ENCODE assay signal across 17 cellular contexts in genomic region chr15:90757461-90757860, GRCh38. TPM values are rescaled to one million over a fixed set of nuclear protein-coding genes. Genes with fewer than 3 reads are reported as not detected.
DNase-seq lines count a peak whose midpoint lies in the region; ATAC-seq and TF ChIP-seq lines count a peak whose summit lies in the region.
"Had no signal": no experiment of that assay in that cellular context is flagged by ENCODE, and none has a peak within 500 bp of the region (broad histone marks: within the 10 kb centered on the region; RNA-seq: fewer than 3 reads in every experiment).

No MANE protein-coding gene starts in this region.

- TF ChIP-seq CTCF in natural killer cell (IDR thresholded peaks at IDR 0.05) (no peak), mesothelial cell of epicardium (IDR thresholded peaks at IDR 0.05; ENCODE audit: unreplicated experiment) (no peak)

- intact Hi-C loops in natural killer cell (cut with micrococcal nuclease) = no loop called here
- intact Hi-C loops in activated T-helper 2 cell treated with anti-CD3 and anti-CD28 coated beads, Interferon-gamma antibody, Interleukin-2, Interleukin-4, amounts not matched to agents 10 μg/mL and 5 μg/mL and 100 μg/mL, durations not matched to agents 14 hours and 24 hours and 36 hours (cut with micrococcal nuclease) = no loop called here

- peaks cover 51% of the 10 kb centered on the region for H3K36me3 Mint-ChIP-seq in natural killer cell treated with Interleukin-12 subunit alpha and Interleukin-12 subunit beta and Interleukin-15 and Interleukin-18, amount 100 ng/mL, for 72 hours
- H3K36me3 Mint-ChIP-seq in natural killer cell (peaks cover 19% of the 10 kb centered on the region), mesothelial cell of epicardium (peaks cover 4% of the 10 kb centered on the region)
- H3K36me3 Mint-ChIP-seq in activated T-helper 2 cell treated with anti-CD3 and anti-CD28 coated beads, Interferon-gamma antibody, Interleukin-2, Interleukin-4, amounts not matched to agents 10 μg/mL and 5 μg/mL and 100 μg/mL, durations not matched to agents 14 hours and 24 hours and 36 hours (ENCODE audit: low read depth) = peaks cover 69% of the 10 kb centered on the region

- no peak for ATAC-seq in natural killer cell treated with Interleukin-12 subunit alpha and Interleukin-12 subunit beta and Interleukin-15 and Interleukin-18, amount 100 ng/mL, for 72 hours
- no peak for ATAC-seq in natural killer cell
- no peak for ATAC-seq in HG03520 (IDR thresholded peaks at IDR 0.05; ENCODE audit: unreplicated experiment)
- ATAC-seq: esophagus mucosa, gastrocnemius medialis, Right ventricle myocardium inferior had no signal

- DNase-seq in natural killer cell treated with Interleukin-12 subunit alpha and Interleukin-12 subunit beta and Interleukin-15 and Interleukin-18, amount 100 ng/mL, for 72 hours (ENCODE audit: low spot score) = no peak
- DNase-seq in natural killer cell = no peak
- no peak for DNase-seq in activated T-helper 2 cell treated with anti-CD3 and anti-CD28 coated beads, Interferon-gamma antibody, Interleukin-2, Interleukin-4, amounts not matched to agents 10 μg/mL and 5 μg/mL and 100 μg/mL, durations not matched to agents 14 hours and 24 hours and 36 hours (ENCODE audit: low spot score)
- no peak for DNase-seq in mesothelial cell of epicardium (ENCODE audit: low spot score in 2 of 2, unreplicated experiment in 2 of 2)
- no peak for DNase-seq in activated CD4-positive, CD25-positive, alpha-beta regulatory T cell treated with anti-CD3 and anti-CD28 coated beads, Interleukin-2, amount 50 U/mL, for 72 hours
- DNase-seq in ureter (ENCODE audit: low spot score) = no peak
- DNase-seq: activated effector memory CD4-positive, alpha-beta T cell treated with anti-CD3 and anti-CD28 coated beads, Interleukin-2, amount 50 U/mL, for 16 hours; gastrocnemius medialis; KG1; kidney; NCI-H1694 treated with DMSO at 0.1 percent for 48 hours; NCI-H82; sigmoid colon; WERI-Rb-1 had no signal

- H3K27ac Mint-ChIP-seq in natural killer cell treated with Interleukin-12 subunit alpha and Interleukin-12 subunit beta and Interleukin-15 and Interleukin-18, amount 100 ng/mL, for 72 hours = peak overlapping the region; percentile 7 to 71
- H3K27ac Mint-ChIP-seq in natural killer cell (no peak overlapping the region), mesothelial cell of epicardium (peak overlapping the region; percentile 88)
- H3K27ac Mint-ChIP-seq in activated T-helper 2 cell treated with anti-CD3 and anti-CD28 coated beads, Interferon-gamma antibody, Interleukin-2, Interleukin-4, amounts not matched to agents 10 μg/mL and 5 μg/mL and 100 μg/mL, durations not matched to agents 14 hours and 24 hours and 36 hours = peak overlapping the region; percentile 72

- no peak overlapping the region for H3K4me3 Mint-ChIP-seq in natural killer cell treated with Interleukin-12 subunit alpha and Interleukin-12 subunit beta and Interleukin-15 and Interleukin-18, amount 100 ng/mL, for 72 hours
- no peak overlapping the region for H3K4me3 Mint-ChIP-seq in natural killer cell
- no peak overlapping the region for H3K4me3 Mint-ChIP-seq in activated T-helper 2 cell treated with anti-CD3 and anti-CD28 coated beads, Interferon-gamma antibody, Interleukin-2, Interleukin-4, amounts not matched to agents 10 μg/mL and 5 μg/mL and 100 μg/mL, durations not matched to agents 14 hours and 24 hours and 36 hours (ENCODE audit: low read depth)
- no peak overlapping the region for H3K4me3 Mint-ChIP-seq in mesothelial cell of epicardium

- no peaks in the 10 kb centered on the region for H3K9me3 Mint-ChIP-seq in natural killer cell treated with Interleukin-12 subunit alpha and Interleukin-12 subunit beta and Interleukin-15 and Interleukin-18, amount 100 ng/mL, for 72 hours
- H3K9me3 Mint-ChIP-seq in natural killer cell (no peaks in the 10 kb centered on the region), mesothelial cell of epicardium (no peaks in the 10 kb centered on the region)
- H3K9me3 Mint-ChIP-seq in activated T-helper 2 cell treated with anti-CD3 and anti-CD28 coated beads, Interferon-gamma antibody, Interleukin-2, Interleukin-4, amounts not matched to agents 10 μg/mL and 5 μg/mL and 100 μg/mL, durations not matched to agents 14 hours and 24 hours and 36 hours = no peaks in the 10 kb centered on the region

- no peaks in the 10 kb centered on the region for H3K27me3 Mint-ChIP-seq in natural killer cell treated with Interleukin-12 subunit alpha and Interleukin-12 subunit beta and Interleukin-15 and Interleukin-18, amount 100 ng/mL, for 72 hours
- no peaks in the 10 kb centered on the region for H3K27me3 Mint-ChIP-seq in natural killer cell (ENCODE audit: low read depth in 2 of 2)
- no peaks in the 10 kb centered on the region for H3K27me3 Mint-ChIP-seq in activated T-helper 2 cell treated with anti-CD3 and anti-CD28 coated beads, Interferon-gamma antibody, Interleukin-2, Interleukin-4, amounts not matched to agents 10 μg/mL and 5 μg/mL and 100 μg/mL, durations not matched to agents 14 hours and 24 hours and 36 hours (ENCODE audit: low read depth)
- no peaks in the 10 kb centered on the region for H3K27me3 Mint-ChIP-seq in mesothelial cell of epicardium (ENCODE audit: low read depth)

- H3K4me1 Mint-ChIP-seq in natural killer cell treated with Interleukin-12 subunit alpha and Interleukin-12 subunit beta and Interleukin-15 and Interleukin-18, amount 100 ng/mL, for 72 hours (ENCODE audit: low read depth in 2 of 2) = peaks cover 11 to 23% of the 10 kb centered on the region in 2 donors
- peaks cover 0 to 24% of the 10 kb centered on the region in 2 donors for H3K4me1 Mint-ChIP-seq in natural killer cell
- H3K4me1 Mint-ChIP-seq in activated T-helper 2 cell treated with anti-CD3 and anti-CD28 coated beads, Interferon-gamma antibody, Interleukin-2, Interleukin-4, amounts not matched to agents 10 μg/mL and 5 μg/mL and 100 μg/mL, durations not matched to agents 14 hours and 24 hours and 36 hours (ENCODE audit: low read depth) = peaks cover 22% of the 10 kb centered on the region
- H3K4me1 Mint-ChIP-seq in mesothelial cell of epicardium = peaks cover 31% of the 10 kb centered on the region

RNA-seq across cellular contexts. Expression of gene BLM, which starts 40.3 kb away (rescaled TPM):
- total RNA-seq in natural killer cell treated with Interleukin-12 subunit alpha and Interleukin-12 subunit beta and Interleukin-15 and Interleukin-18, amount 100 ng/mL, for 72 hours = 10 to 100 TPM; 49.6 to 58.7 TPM
- total RNA-seq in natural killer cell (10 to 100 TPM in 2 of 3 donors, 1 to 10 TPM in 1; 9.9 to 15.9 (median 14.1) TPM), mesothelial cell of epicardium (11.2 to 13.4 TPM (median 12.9 TPM) in 3 replicates), ureter (3.7 TPM)
- total RNA-seq in activated T-helper 2 cell treated with anti-CD3 and anti-CD28 coated beads, Interferon-gamma antibody, Interleukin-2, Interleukin-4, amounts not matched to agents 10 μg/mL and 5 μg/mL and 100 μg/mL, durations not matched to agents 14 hours and 24 hours and 36 hours = 58.9 and 65.3 TPM in 2 replicates

Comparison
In these comparisons a context has a peak if more than half of its experiments do, and no peak if none do; other contexts are left out.
1. H3K27ac Mint-ChIP-seq: peak in natural killer cell treated with Interleukin-12 subunit alpha and Interleukin-12 subunit beta and Interleukin-15 and Interleukin-18, amount 100 ng/mL, for 72 hours (2 of 2), activated T-helper 2 cell treated with anti-CD3 and anti-CD28 coated beads, Interferon-gamma antibody, Interleukin-2, Interleukin-4, amounts not matched to agents 10 μg/mL and 5 μg/mL and 100 μg/mL, durations not matched to agents 14 hours and 24 hours and 36 hours (single experiment) and mesothelial cell of epicardium (single experiment); none in natural killer cell (0 of 2).